8 cellular contexts compared by ENCODE assay signal in the genomic region with DNA sequence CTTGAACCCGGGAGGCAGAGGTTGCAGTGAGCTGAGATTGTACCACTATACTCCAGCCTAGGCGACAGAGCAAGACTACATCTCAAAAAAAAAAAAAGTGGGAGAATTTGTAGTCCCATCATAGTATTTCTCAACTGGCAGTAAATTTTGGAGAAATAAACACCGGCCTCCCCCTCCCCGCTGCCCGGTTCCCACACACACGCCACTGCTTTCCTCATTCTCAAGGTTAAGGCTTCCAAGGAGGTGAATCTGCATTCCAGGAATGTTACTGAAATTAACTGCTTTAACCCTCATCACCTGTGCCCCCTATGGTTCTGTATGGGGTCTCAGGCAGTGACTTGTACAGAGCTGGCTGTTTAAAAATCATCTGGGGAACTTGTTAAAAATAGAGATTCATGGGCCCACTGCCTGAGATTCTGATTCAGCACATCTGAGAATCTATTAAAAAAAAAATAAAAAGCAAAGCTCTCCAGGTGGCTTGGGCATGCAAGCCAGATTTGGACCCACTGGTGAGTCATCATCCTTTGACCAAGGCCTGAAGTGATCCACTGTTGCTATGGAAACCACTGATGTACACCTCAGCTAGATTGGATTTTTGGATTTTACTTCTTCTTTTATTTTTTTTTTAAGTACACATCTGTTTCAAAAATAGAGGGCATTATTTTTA. TPM values are rescaled to one million over a fixed set of nuclear protein-coding genes. Genes with fewer than 3 reads are reported as not detected.
DNase-seq lines count a peak whose midpoint lies in the region; ATAC-seq and TF ChIP-seq lines count a peak whose summit lies in the region.
"Had no signal": no experiment of that assay in that cellular context is flagged by ENCODE, and none has a peak within 500 bp of the region (broad histone marks: within the 10 kb centered on the region; RNA-seq: fewer than 3 reads in every experiment).

No MANE protein-coding gene starts in this region.

- no peak overlapping the region for H2BK12ac ChIP-seq in mesenchymal stem cell (ENCODE audit: low read length in 2 of 2)

- H3K14ac ChIP-seq in mesenchymal stem cell (ENCODE audit: low read length in 2 of 2), result no peak overlapping the region

- H3K27me3 ChIP-seq in mesenchymal stem cell (ENCODE audit: control insufficient read depth in 1 of 2, insufficient read depth in 1 of 2, low read length in 2 of 2), result peaks cover 21 to 33% of the 10 kb centered on the region in 2 experiments

- no peak overlapping the region for H4K8ac ChIP-seq in mesenchymal stem cell (ENCODE audit: low read length)

- no peak overlapping the region for H2BK15ac ChIP-seq in mesenchymal stem cell (ENCODE audit: low read depth, poor library complexity, severe bottlenecking)

- H3K4me2 ChIP-seq in mesenchymal stem cell (ENCODE audit: low read length, poor library complexity, severe bottlenecking), result no peak overlapping the region

- no peak overlapping the region for H3K4me3 ChIP-seq in mesenchymal stem cell (ENCODE audit: insufficient read depth in 1 of 2, low read depth in 1 of 2, low read length in 2 of 2)
- H3K4me3 ChIP-seq: SJSA1 had no signal

- 77% methylated on average over 5 of the region's 6 CpGs for WGBS in mesenchymal stem cell

- H3K18ac ChIP-seq in mesenchymal stem cell (ENCODE audit: low read depth in 1 of 2, low read length in 2 of 2), result no peak overlapping the region

- no peak overlapping the region for H3K4ac ChIP-seq in mesenchymal stem cell (ENCODE audit: low read depth in 1 of 2, low read length in 2 of 2)

- no peaks in the 10 kb centered on the region for H3K79me1 ChIP-seq in mesenchymal stem cell (replicated peaks; ENCODE audit: low read length, poor library complexity, severe bottlenecking)

- H3K4me1 ChIP-seq in mesenchymal stem cell (ENCODE audit: control insufficient read depth, insufficient read depth, low read depth, low read length), result no peaks in the 10 kb centered on the region
- H3K4me1 ChIP-seq: SJSA1 had no signal

- H2AFZ ChIP-seq in mesenchymal stem cell (ENCODE audit: low read depth, low read length), result no peak overlapping the region

- no peak overlapping the region for H3K23ac ChIP-seq in mesenchymal stem cell (ENCODE audit: low read length in 2 of 2)

- no peak overlapping the region for H2BK5ac ChIP-seq in mesenchymal stem cell (ENCODE audit: low read depth, low read length, poor library complexity, severe bottlenecking)

- peak; percentile 32 for DNase-seq in mesenchymal stem cell
- DNase-seq in dedifferentiated amniotic fluid mesenchymal stem cell (ENCODE audit: extremely low spot score), result no peak
- no peak for DNase-seq in SKM-1 (lab: John Stamatoyannopoulos, UW; ENCODE audit: unreplicated experiment)
- DNase-seq in stimulated activated CD4-positive, alpha-beta T cell treated with anti-CD3 and anti-CD28 coated beads, Interleukin-2, amount 100 ng/mL, for 24 hours, result no peak

- no peaks in the 10 kb centered on the region for H3K9me3 ChIP-seq in mesenchymal stem cell (ENCODE audit: control insufficient read depth, low read length)
- H3K9me3 ChIP-seq: SJSA1 had no signal

- no peaks in the 10 kb centered on the region for H3K36me3 ChIP-seq in mesenchymal stem cell (ENCODE audit: control insufficient read depth in 1 of 2, insufficient read depth in 2 of 2, low read depth in 1 of 2, low read length in 2 of 2)
- H3K36me3 ChIP-seq: SJSA1 had no signal

- no peak overlapping the region for H2BK120ac ChIP-seq in mesenchymal stem cell (ENCODE audit: low read depth, low read length)

- H4K91ac ChIP-seq in mesenchymal stem cell (ENCODE audit: low read length), result no peak overlapping the region

- no peak overlapping the region for H2AK5ac ChIP-seq in mesenchymal stem cell (ENCODE audit: low read length, severe bottlenecking)

- H3K27ac ChIP-seq in mesenchymal stem cell (ENCODE audit: low read length, poor library complexity, severe bottlenecking), result no peak overlapping the region
- H3K27ac ChIP-seq: SJSA1 had no signal

- ATAC-seq in GM18870 (IDR thresholded peaks at IDR 0.05; ENCODE audit: unreplicated experiment) (peak; percentile 42), HG03432 (IDR thresholded peaks at IDR 0.05; ENCODE audit: unreplicated experiment) (peak; percentile 75), SK-N-SH treated with all-trans-retinoic acid at 6 μM for 48 hours (peak; percentile 74)

- H3K9ac ChIP-seq in mesenchymal stem cell (ENCODE audit: low read length), result peak overlapping the region; percentile 58

TF ChIP-seq in SK-N-SH treated with all-trans-retinoic acid at 6 μM for 48 hours, 23 proteins besides CTCF, POLR2A, EP300 and RAD21:
- TF ChIP-seq ESRRG (CRISPR knock-in tag; IDR thresholded peaks at IDR 0.05), result no peak
TF ChIP-seq in SK-N-SH treated with all-trans-retinoic acid at 6 μM for 48 hours: peak in this region for 0.

RNA-seq across cellular contexts. Expression of a gene that starts 50.1 kb away (rescaled TPM):
- 35.3 TPM for polyA plus RNA-seq in mesenchymal stem cell (2013, experiment 1 of 2)
- 39.0 TPM for polyA plus RNA-seq in mesenchymal stem cell (2013, experiment 2 of 2)

RNA-seq across cellular contexts. Expression of a gene that starts 54.0 kb away (rescaled TPM):
- 77.0 TPM for polyA plus RNA-seq in mesenchymal stem cell (2013, experiment 1 of 2)
- polyA plus RNA-seq in mesenchymal stem cell (2013, experiment 2 of 2), result 76.1 TPM
